Comparison of ENCODE assay signal across 20 cellular contexts in genomic region chrX:125150231-125150630, GRCh38.
DNase-seq lines count a peak whose midpoint lies in the region; ATAC-seq and TF ChIP-seq lines count a peak whose summit lies in the region.
"Had no signal": no experiment of that assay in that cellular context is flagged by ENCODE, and none has a peak within 500 bp of the region (broad histone marks: within the 10 kb centered on the region; RNA-seq: fewer than 3 reads in every experiment).

No MANE protein-coding gene starts in this region.

- no peak for ATAC-seq in activated naive CD4-positive, alpha-beta T cell treated with anti-CD3 and anti-CD28 coated beads, Interleukin-2, amount 50 U/mL, for 72 hours
- ATAC-seq: A549; CD8-positive, alpha-beta T cell had no signal

- H3K27ac Mint-ChIP-seq in activated naive CD4-positive, alpha-beta T cell treated with anti-CD3 and anti-CD28 coated beads, Interleukin-2, amount 50 U/mL, for 72 hours = no peak overlapping the region
- H3K27ac Mint-ChIP-seq: CD8-positive, alpha-beta T cell had no signal

- no peaks in the 10 kb centered on the region for H3K27me3 ChIP-seq in MG63
- no peaks in the 10 kb centered on the region for H3K27me3 ChIP-seq in brain microvascular endothelial cell (replicated peaks)
- no peaks in the 10 kb centered on the region for H3K27me3 ChIP-seq in effector memory CD4-positive, alpha-beta T cell (replicated peaks; ENCODE audit: control insufficient read depth, insufficient read depth, low read length, poor library complexity, severe bottlenecking)

- no peaks in the 10 kb centered on the region for H3K36me3 ChIP-seq in MG63
- no peaks in the 10 kb centered on the region for H3K36me3 ChIP-seq in brain microvascular endothelial cell (replicated peaks)
- no peaks in the 10 kb centered on the region for H3K36me3 ChIP-seq in effector memory CD4-positive, alpha-beta T cell (ENCODE audit: control insufficient read depth, insufficient read depth, low read length)
- H3K36me3 ChIP-seq: BLaER1 had no signal

- in situ Hi-C loops in Caki2 (cut with HindIII; ENCODE audit: low pct_unique_long_range_greater_than_20kb, low sequenced_read_pairs) (no loop called here), brain microvascular endothelial cell (cut with HindIII; ENCODE audit: low pct_ligation_motif_present, low sequenced_read_pairs) (no loop called here)

- no peaks in the 10 kb centered on the region for H3K9me3 ChIP-seq in MG63
- H3K9me3 ChIP-seq in effector memory CD4-positive, alpha-beta T cell (ENCODE audit: control insufficient read depth, low read length) = no peaks in the 10 kb centered on the region
- H3K9me3 ChIP-seq: A549, BLaER1 had no signal

- H3K9me3 Mint-ChIP-seq in activated naive CD4-positive, alpha-beta T cell treated with anti-CD3 and anti-CD28 coated beads, Interleukin-2, amount 50 U/mL, for 72 hours = no peaks in the 10 kb centered on the region
- H3K9me3 Mint-ChIP-seq: CD8-positive, alpha-beta T cell had no signal

- peak; percentile 34 for DNase-seq in Caki2 (ENCODE audit: low read depth)
- DNase-seq in MG63 = peak; percentile 43
- peak; percentile 1 for DNase-seq in brain microvascular endothelial cell
- DNase-seq in left kidney (ENCODE audit: low read depth, low spot score) = peak; percentile 0
- DNase-seq in retina = no peak
- DNase-seq in occipital lobe (lab: John Stamatoyannopoulos, UW) = no peak
- DNase-seq in effector memory CD4-positive, alpha-beta T cell = no peak
- no peak for DNase-seq in activated naive CD4-positive, alpha-beta T cell treated with anti-CD3 and anti-CD28 coated beads, Interleukin-2, amount 50 U/mL, for 72 hours (ENCODE audit: low spot score in 2 of 2)
- DNase-seq: CD8-positive, alpha-beta T cell; DMS79; HCEC 1CT; KBM-7; NCI-H1417 treated with DMSO at 0.1 percent for 48 hours; NCI-H187 treated with DMSO at 0.1 percent for 48 hours; NCI-H2227 treated with DMSO at 0.1 percent for 48 hours; NCI-H524; RPMI8226; SHP77 treated with DMSO at 0.1 percent for 48 hours had no signal

- H3K27ac ChIP-seq in brain microvascular endothelial cell = no peak overlapping the region
- H3K27ac ChIP-seq in effector memory CD4-positive, alpha-beta T cell (ENCODE audit: insufficient read depth, low read length, poor library complexity, severe bottlenecking) = no peak overlapping the region
- H3K27ac ChIP-seq: A549, BLaER1 had no signal

- no peak for TF ChIP-seq CTCF in brain microvascular endothelial cell (IDR thresholded peaks at IDR 0.05; ENCODE audit: low read depth, low read length, missing control alignments)

- H3K4me1 ChIP-seq in effector memory CD4-positive, alpha-beta T cell (ENCODE audit: control insufficient read depth, insufficient read depth, low read length, poor library complexity, severe bottlenecking) = no peaks in the 10 kb centered on the region
- H3K4me1 ChIP-seq: A549, BLaER1 had no signal

- no peaks in the 10 kb centered on the region for H3K36me3 Mint-ChIP-seq in activated naive CD4-positive, alpha-beta T cell treated with anti-CD3 and anti-CD28 coated beads, Interleukin-2, amount 50 U/mL, for 72 hours
- H3K36me3 Mint-ChIP-seq: CD8-positive, alpha-beta T cell had no signal

- no peak overlapping the region for H3K4me3 ChIP-seq in MG63
- no peak overlapping the region for H3K4me3 ChIP-seq in brain microvascular endothelial cell (ENCODE audit: low read depth, low read length)
- no peak overlapping the region for H3K4me3 ChIP-seq in effector memory CD4-positive, alpha-beta T cell (ENCODE audit: insufficient read depth, low read depth, low read length, poor library complexity, severe bottlenecking)
- H3K4me3 ChIP-seq: A549, BLaER1 had no signal

Comparison
In these comparisons a context has a peak if more than half of its experiments do, and no peak if none do; other contexts are left out.
1. DNase-seq: peak in Caki2 (single experiment), MG63 (single experiment), brain microvascular endothelial cell (single experiment) and left kidney (single experiment); none in retina (single experiment), occipital lobe (single experiment), effector memory CD4-positive, alpha-beta T cell (0 of 3) and activated naive CD4-positive, alpha-beta T cell treated with anti-CD3 and anti-CD28 coated beads, Interleukin-2, amount 50 U/mL, for 72 hours (0 of 2).